ENCODE assay signal across 18 cellular contexts in genomic region chr15:78341057-78341763, GRCh38. TPM values are rescaled to one million over a fixed set of nuclear protein-coding genes. Genes with fewer than 3 reads are reported as not detected.
A peak's percentile ranks its signal among the peaks of the same experiment; 100 is the strongest.
DNase-seq lines count a peak whose midpoint lies in the region; ATAC-seq, FAIRE-seq and TF ChIP-seq lines count a peak whose summit lies in the region.
"Had no signal": no experiment of that assay in that cellular context is flagged by ENCODE, and none has a peak within 500 bp of the region (broad histone marks: within the 10 kb centered on the region; RNA-seq: fewer than 3 reads in every experiment).

No MANE protein-coding gene starts in this region.

- H3K4me2 ChIP-seq in K562 (ENCODE audit: insufficient read depth, low read length) = no peak overlapping the region
- H3K4me2 ChIP-seq in smooth muscle cell = peak overlapping the region; percentile 78

- no peaks in the 10 kb centered on the region for H3F3A ChIP-seq in smooth muscle cell (ENCODE audit: low read depth)

- intact Hi-C loops in cardiac septum (cut with DNase I) (no loop called here), left cardiac atrium (cut with DNase I) (no loop called here), K562 (cut with micrococcal nuclease) (no loop called here), kidney (cut with DNase I) (no loop called here)

- no peaks in the 10 kb centered on the region for H3K9me3 ChIP-seq in K562 (replicated peaks; ENCODE audit: control insufficient read depth, insufficient read depth, low read depth, low read length)
- no peaks in the 10 kb centered on the region for H3K9me3 ChIP-seq in kidney (ENCODE audit: control insufficient read depth in 1 of 2, low read length in 2 of 2)
- no peaks in the 10 kb centered on the region for H3K9me3 ChIP-seq in smooth muscle cell (replicated peaks; ENCODE audit: low read depth)
- H3K9me3 ChIP-seq: esophagus squamous epithelium had no signal

- H2AFZ ChIP-seq in K562 (ENCODE audit: low read depth, low read length) = no peak overlapping the region
- no peak overlapping the region for H2AFZ ChIP-seq in smooth muscle cell (ENCODE audit: low read depth)

- DNase-seq in cardiac septum (ENCODE audit: low spot score) (peak; percentile 22), left cardiac atrium (no peak), K562 (ENCODE audit: extremely low read depth in 1 of 4, low spot score in 3 of 4) (no peak), kidney (peak; percentile 54), smooth muscle cell (lab: John Stamatoyannopoulos, UW; ENCODE audit: unreplicated experiment) (no peak), erythroblast (lab: John Stamatoyannopoulos, UW) (no peak), GM13977 (ENCODE audit: low spot score) (no peak)
- no peak for DNase-seq in effector memory CD8-positive, alpha-beta T cell
- DNase-seq: activated gamma-delta T cell treated with Interleukin-2 at 50 U/mL for 16 hours, DMS79 treated with DMSO at 0.1 percent for 48 hours, esophagus squamous epithelium, HCEC 1CT, NCI-H187, T-helper 2 cell had no signal

- ATAC-seq in left cardiac atrium = no peak
- no peak; the same call in 1 of the 3 replicates for ATAC-seq in K562
- ATAC-seq in effector memory CD8-positive, alpha-beta T cell (replicated peaks) = no peak

- TF ChIP-seq EP300 in K562 (IDR thresholded peaks at IDR 0.05; ENCODE audit: low read length) = no peak

- no TSS peak for BruUV-seq in K562 (replicated peaks; lab: Mats Ljungman, UMichigan)

- CTCF ChIA-PET in K562 (lab: Yijun Ruan, JAX; ENCODE audit: low intra/inter-chr PET ratio) = no interaction called here

- H4K20me1 ChIP-seq in K562 (replicated peaks; ENCODE audit: control insufficient read depth, insufficient read depth, low read length) (no peaks in the 10 kb centered on the region; the same call in 1 of the 2 replicates), smooth muscle cell (ENCODE audit: low read depth) (no peaks in the 10 kb centered on the region)

- no peak overlapping the region for H3K27ac Mint-ChIP-seq in effector memory CD8-positive, alpha-beta T cell
- H3K27ac Mint-ChIP-seq: IgD-negative memory B cell; stimulated activated effector memory CD8-positive, alpha-beta T cell treated with anti-CD3 and anti-CD28 coated beads, Interleukin-12 subunit alpha, Interleukin-12 subunit beta, amount 100 ng/mL, for 72 hours had no signal

- no peaks in the 10 kb centered on the region for H3K79me2 ChIP-seq in K562 (ENCODE audit: control insufficient read depth, insufficient read depth, low read length)
- H3K79me2 ChIP-seq in smooth muscle cell (ENCODE audit: low read depth) = no peaks in the 10 kb centered on the region

- H3K4me1 Mint-ChIP-seq in effector memory CD8-positive, alpha-beta T cell (ENCODE audit: low read depth in 2 of 2) = no peaks in the 10 kb centered on the region
- H3K4me1 Mint-ChIP-seq: stimulated activated effector memory CD8-positive, alpha-beta T cell treated with anti-CD3 and anti-CD28 coated beads, Interleukin-12 subunit alpha, Interleukin-12 subunit beta, amount 100 ng/mL, for 72 hours had no signal

- no peaks in the 10 kb centered on the region for H3K9me1 ChIP-seq in K562 (ENCODE audit: control insufficient read depth, insufficient read depth, low read length)

- POLR2A ChIA-PET in K562 (lab: Yijun Ruan, JAX) = no interaction called here

- WGBS in K562 (ENCODE audit: insufficient coverage, low coverage, missing lambda C conversion rate) = 8% methylated on average over 41 of the region's 49 CpGs
- WGBS in smooth muscle cell (ENCODE audit: low lambda C conversion rate) = 6% methylated on average over 47 of the region's 49 CpGs

- TF ChIP-seq CTCF in K562 (IDR thresholded peaks at IDR 0.05 in 2 of 3, conservative IDR thresholded peaks at IDR 0.05 in 1 of 3; ENCODE audit: insufficient read depth in 2 of 3, low read depth in 1 of 3, low read length in 3 of 3) (no peak), kidney (IDR thresholded peaks at IDR 0.05; ENCODE audit: borderline replicate concordance, extremely low read depth, insufficient read depth) (no peak), smooth muscle cell (IDR thresholded peaks at IDR 0.05; ENCODE audit: borderline replicate concordance, insufficient read depth, poor library complexity, severe bottlenecking) (no peak), GM13977 (IDR thresholded peaks at IDR 0.05; ENCODE audit: extremely low read depth, insufficient read depth, missing control alignments) (no peak)

- FAIRE-seq in K562 (lab: Jason Lieb, UNC) = no peak
- FAIRE-seq in kidney (lab: Jason Lieb, UNC) = no peak
- FAIRE-seq: bronchial epithelial cell, GM12892 had no signal

- no peaks in the 10 kb centered on the region for H3K36me3 ChIP-seq in K562 (ENCODE audit: control insufficient read depth, insufficient read depth, low read length)
- H3K36me3 ChIP-seq in kidney (ENCODE audit: control insufficient read depth in 1 of 2, insufficient read depth in 2 of 2, low read length in 2 of 2) = no peaks in the 10 kb centered on the region
- H3K36me3 ChIP-seq in smooth muscle cell (ENCODE audit: low read depth) = no peaks in the 10 kb centered on the region
- H3K36me3 ChIP-seq: esophagus squamous epithelium had no signal

- TF ChIP-seq POLR2A in K562 (conservative IDR thresholded peaks at IDR 0.05) = no peak
- TF ChIP-seq POLR2A in erythroblast (IDR thresholded peaks at IDR 0.05; ENCODE audit: low read length) = no peak

- H3K36me3 Mint-ChIP-seq in effector memory CD8-positive, alpha-beta T cell (ENCODE audit: insufficient read depth) = no peaks in the 10 kb centered on the region
- H3K36me3 Mint-ChIP-seq: IgD-negative memory B cell; stimulated activated effector memory CD8-positive, alpha-beta T cell treated with anti-CD3 and anti-CD28 coated beads, Interleukin-12 subunit alpha, Interleukin-12 subunit beta, amount 100 ng/mL, for 72 hours had no signal

- H3K27ac ChIP-seq in K562 (ENCODE audit: extremely low read depth, low read depth, low read length) (no peak overlapping the region), kidney (ENCODE audit: low read depth in 2 of 2, low read length in 2 of 2) (no peak overlapping the region), smooth muscle cell (ENCODE audit: low read depth) (no peak overlapping the region)
- H3K27ac ChIP-seq: esophagus squamous epithelium had no signal

- no peaks in the 10 kb centered on the region for H3K9me3 Mint-ChIP-seq in effector memory CD8-positive, alpha-beta T cell
- H3K9me3 Mint-ChIP-seq: IgD-negative memory B cell; stimulated activated effector memory CD8-positive, alpha-beta T cell treated with anti-CD3 and anti-CD28 coated beads, Interleukin-12 subunit alpha, Interleukin-12 subunit beta, amount 100 ng/mL, for 72 hours had no signal

- peaks cover 0 to 13% of the 10 kb centered on the region in 2 experiments; a peak in 2 of 5 replicates for H3K4me1 ChIP-seq in K562 (replicated peaks in 1 of 2; ENCODE audit: control insufficient read depth in 2 of 2, insufficient read depth in 2 of 2, low read length in 2 of 2)
- H3K4me1 ChIP-seq in kidney (ENCODE audit: control insufficient read depth in 1 of 2, insufficient read depth in 1 of 2, low read depth in 1 of 2, low read length in 2 of 2) = peaks cover 0 to 2% of the 10 kb centered on the region in 2 donors
- peaks cover 32% of the 10 kb centered on the region for H3K4me1 ChIP-seq in smooth muscle cell (ENCODE audit: low read depth)

- H3K27me3 ChIP-seq in K562 (ENCODE audit: control insufficient read depth in 2 of 2, insufficient read depth in 2 of 2, low read length in 2 of 2) (peaks cover 60 to 74% of the 10 kb centered on the region in 2 experiments), smooth muscle cell (ENCODE audit: low read depth) (peaks cover 79% of the 10 kb centered on the region)

- no peak for TF ChIP-seq RAD21 in K562 (CRISPR knock-in tag; conservative IDR thresholded peaks at IDR 0.05 in 1 of 2, IDR thresholded peaks at IDR 0.05 in 1 of 2)

- in situ Hi-C loops in K562 (cut with MboI) (no loop called here), GM13977 (cut with MboI; ENCODE audit: low pct_unique_long_range_greater_than_20kb, low sequenced_read_pairs, unreplicated experiment) (no loop called here)

- H3K9ac ChIP-seq in K562 (ENCODE audit: insufficient read depth in 1 of 2, low read depth in 2 of 2, low read length in 2 of 2) (no peak overlapping the region; a peak in 1 of 4 replicates), kidney (ENCODE audit: low read length in 2 of 2) (no peak overlapping the region), smooth muscle cell (ENCODE audit: low read depth) (no peak overlapping the region)

- peaks cover 32 to 66% of the 10 kb centered on the region in 2 donors for H3K27me3 Mint-ChIP-seq in effector memory CD8-positive, alpha-beta T cell

- H3K4me3 Mint-ChIP-seq in effector memory CD8-positive, alpha-beta T cell = no peak overlapping the region
- H3K4me3 Mint-ChIP-seq: IgD-negative memory B cell; stimulated activated effector memory CD8-positive, alpha-beta T cell treated with anti-CD3 and anti-CD28 coated beads, Interleukin-12 subunit alpha, Interleukin-12 subunit beta, amount 100 ng/mL, for 72 hours had no signal

- H3K4me3 ChIP-seq in K562 = no peak overlapping the region
- peak overlapping the region in 1 of 2 donors; percentile 57 for H3K4me3 ChIP-seq in kidney (ENCODE audit: low read length in 2 of 2)
- peak overlapping the region; percentile 41 for H3K4me3 ChIP-seq in smooth muscle cell

RNA-seq across cellular contexts. Expression of gene CRABP1, which starts 1.1 kb away (rescaled TPM):
- total RNA-seq in cardiac septum (not detected), left cardiac atrium (not detected), K562 (2014; rRNA removed) (not detected in 2 replicates), K562 (2014; rRNA removed; fragmentation: Illumina TruSeq; extraction: Trizol) (not detected in 2 replicates), K562 (2015; rRNA removed; fragmentation: Illumina TruSeq; extraction: Trizol) (not detected in 2 replicates), K562 (2021) (0.40 and 0.60 TPM in 2 replicates), kidney (not detected), smooth muscle cell (1.2 and 12.9 TPM in 2 replicates)
- not detected in 2 replicates for total RNA-seq in K562 (2011; cell fraction: chromatin; rRNA removed; ENCODE audit: low replicate concordance)
- total RNA-seq in K562 (2011; cell fraction: nucleolus; rRNA removed) = not detected in 2 replicates
- not detected in 2 replicates for total RNA-seq in K562 (2011; cell fraction: nucleoplasm; rRNA removed)
- polyA plus RNA-seq in K562 (2011; rRNA removed) (not detected in 2 replicates), K562 (2014; fragmentation: Illumina TruSeq; extraction: Trizol) (not detected in 2 replicates), K562 (2014; fragmentation: Nextera tagmentation; extraction: Ambion mirVana) (not detected), K562 (2014; rRNA removed) (not detected in 2 replicates), kidney (ENCODE audit: insufficient read depth, low read depth, low replicate concordance) (61.0 TPM), smooth muscle cell (1.8 and 8.8 TPM in 2 replicates)
- not detected in 2 replicates for polyA plus RNA-seq in K562 (2011; cell fraction: cytosol; rRNA removed)
- polyA plus RNA-seq in K562 (2011; cell fraction: nucleus; rRNA removed) = not detected in 2 replicates
- polyA plus RNA-seq in K562 (2012) = not detected in 2 replicates
- not detected in 2 replicates for polyA minus RNA-seq in K562 (2011; rRNA and poly(A)+ RNA removed)
- not detected in 2 replicates for polyA minus RNA-seq in K562 (2011; cell fraction: cytosol; rRNA and poly(A)+ RNA removed)
- not detected in 2 replicates for polyA minus RNA-seq in K562 (2011; cell fraction: nucleus; rRNA and poly(A)+ RNA removed)
- total RNA-seq: bronchial epithelial cell, esophagus squamous epithelium had no signal
- polyA plus RNA-seq: IgD-negative memory B cell had no signal

RNA-seq across cellular contexts. Expression of gene SKIC8, which starts 41.8 kb away (rescaled TPM):
- total RNA-seq in cardiac septum (33.3 TPM), left cardiac atrium (10 to 100 TPM; 27.1 to 35.5 TPM), K562 (2014; rRNA removed) (99.3 and 118 TPM in 2 replicates), K562 (2014; rRNA removed; fragmentation: Illumina TruSeq; extraction: Trizol) (139 and 146 TPM in 2 replicates), K562 (2015; rRNA removed; fragmentation: Illumina TruSeq; extraction: Trizol) (152 and 164 TPM in 2 replicates), K562 (2021) (79.5 and 87.3 TPM in 2 replicates), kidney (48.5 TPM), smooth muscle cell (63.6 and 67.4 TPM in 2 replicates)
- 61.2 and 107 TPM in 2 replicates for total RNA-seq in K562 (2011; cell fraction: chromatin; rRNA removed; ENCODE audit: low replicate concordance)
- total RNA-seq in K562 (2011; cell fraction: nucleolus; rRNA removed) = 40.1 and 43.9 TPM in 2 replicates
- total RNA-seq in K562 (2011; cell fraction: nucleoplasm; rRNA removed) = 76.0 and 92.8 TPM in 2 replicates
- polyA plus RNA-seq in K562 (2011; rRNA removed) (158 and 224 TPM in 2 replicates), K562 (2014; fragmentation: Illumina TruSeq; extraction: Trizol) (124 and 127 TPM in 2 replicates), K562 (2014; fragmentation: Nextera tagmentation; extraction: Ambion mirVana) (100 to 1,000 TPM; 352 to 389 TPM), K562 (2014; rRNA removed) (140 and 168 TPM in 2 replicates), kidney (ENCODE audit: insufficient read depth, low read depth, low replicate concordance) (87.4 TPM), smooth muscle cell (64.5 and 72.9 TPM in 2 replicates)
- polyA plus RNA-seq in K562 (2011; cell fraction: cytosol; rRNA removed) = 108 and 162 TPM in 2 replicates
- polyA plus RNA-seq in K562 (2011; cell fraction: nucleus; rRNA removed) = 96.8 and 114 TPM in 2 replicates
- polyA plus RNA-seq in K562 (2012) = 60.8 and 135 TPM in 2 replicates
- 124 and 180 TPM in 2 replicates for polyA minus RNA-seq in K562 (2011; rRNA and poly(A)+ RNA removed)
- 51.6 and 80.3 TPM in 2 replicates for polyA minus RNA-seq in K562 (2011; cell fraction: cytosol; rRNA and poly(A)+ RNA removed)
- polyA minus RNA-seq in K562 (2011; cell fraction: nucleus; rRNA and poly(A)+ RNA removed) = 30.0 and 50.1 TPM in 2 replicates

Comparison
In these comparisons a context has a peak if more than half of its experiments do, and no peak if none do; other contexts are left out.
1. DNase-seq: peak in cardiac septum (single experiment) and kidney (single experiment); none in left cardiac atrium (single experiment), K562 (0 of 4), smooth muscle cell (single experiment), erythroblast (0 of 2), effector memory CD8-positive, alpha-beta T cell (0 of 3) and GM13977 (single experiment).